In genomic region chr19:4208385-4209094, GRCh38 we compare ENCODE assay signal across 11 cellular contexts. TPM values are rescaled to one million over a fixed set of nuclear protein-coding genes. Genes with fewer than 3 reads are reported as not detected.
A peak's percentile ranks its signal among the peaks of the same experiment; 100 is the strongest.
DNase-seq lines count a peak whose midpoint lies in the region; ATAC-seq, FAIRE-seq and TF ChIP-seq lines count a peak whose summit lies in the region.
"Had no signal": no experiment of that assay in that cellular context is flagged by ENCODE, and none has a peak within 500 bp of the region (broad histone marks: within the 10 kb centered on the region; RNA-seq: fewer than 3 reads in every experiment).

No MANE protein-coding gene starts in this region.

- intact Hi-C loops in CD4-positive, alpha-beta memory T cell (cut with micrococcal nuclease): loop anchor here (10.0 kb wide), 1 partner anchor 354 kb away; no protein-coding TSS in a partner anchor

- 17% methylated on average over 13 of the region's 13 CpGs for WGBS in A549 (ENCODE audit: missing lambda C conversion rate)

- no peak for FAIRE-seq in A549 (lab: Jason Lieb, UNC)
- FAIRE-seq: GM18507 had no signal

- peaks cover 0 to 5% of the 10 kb centered on the region in 2 donors for H3K27me3 Mint-ChIP-seq in CD4-positive, alpha-beta memory T cell

- peak overlapping the region; percentile 63 to 84 for H3K27ac ChIP-seq in A549
- H3K27ac ChIP-seq in CD4-positive, alpha-beta memory T cell (ENCODE audit: low read depth, low read length): no peak overlapping the region

- no peak for TF ChIP-seq POLR2A in A549 (IDR thresholded peaks at IDR 0.05; ENCODE audit: low read length)

- CTCF ChIA-PET in A549 (lab: Yijun Ruan, JAX): interaction anchor here (0.6 to 3.7 kb wide), 30 partner anchors 8 to 516 kb away, joined by 3 to 45 read pairs (median 4); partner anchors contain the start of gene EEF2
- CTCF ChIA-PET in CD4-positive, alpha-beta memory T cell (lab: Charles Lee; ENCODE audit: partially characterized antibody): interaction anchor here (1.3 kb wide), 2 partner anchors 8 to 23 kb away, joined by 4 read pairs; no protein-coding TSS in a partner anchor

- peak; percentile 58 for TF ChIP-seq CTCF in A549 (IDR thresholded peaks at IDR 0.05)
- peak; percentile 79 for TF ChIP-seq CTCF in GM06990 (IDR thresholded peaks at IDR 0.05; ENCODE audit: insufficient read depth, low read length, poor library complexity, severe bottlenecking)

- no peak for TF ChIP-seq EP300 in A549 (IDR thresholded peaks at IDR 0.05)

- H3K4me3 ChIP-seq in A549: no peak overlapping the region
- H3K4me3 ChIP-seq in GM06990 (replicated peaks; ENCODE audit: low read depth, low read length): no peak overlapping the region
- H3K4me3 ChIP-seq in CD4-positive, alpha-beta memory T cell (ENCODE audit: low read length in 2 of 2): no peak overlapping the region

- H3K4me1 ChIP-seq in A549: peaks cover 25% of the 10 kb centered on the region
- no peaks in the 10 kb centered on the region for H3K4me1 ChIP-seq in CD4-positive, alpha-beta memory T cell (ENCODE audit: insufficient read depth, low read length)

- no peaks in the 10 kb centered on the region for H3K36me3 Mint-ChIP-seq in CD4-positive, alpha-beta memory T cell
- H3K36me3 Mint-ChIP-seq: stimulated activated effector memory CD8-positive, alpha-beta T cell treated with anti-CD3 and anti-CD28 coated beads, Interleukin-12 subunit alpha, Interleukin-12 subunit beta, amount 100 ng/mL, for 72 hours had no signal

- peaks cover 3 to 5% (median 3%) of the 10 kb centered on the region in 4 donors for H3K4me1 Mint-ChIP-seq in CD4-positive, alpha-beta memory T cell

- DNase-seq in A549 (ENCODE audit: low read depth in 1 of 2, low spot score in 1 of 2) (peak; percentile 55 to 62), GM06990 (ENCODE audit: extremely low read depth, insufficient read length) (no peak), NCI-H226 (peak; percentile 67), NCI-H345 (lab: John Stamatoyannopoulos, UW) (no peak)
- no peak for DNase-seq in CD4-positive, alpha-beta memory T cell
- DNase-seq: NCI-H187 treated with DMSO at 0.1 percent for 48 hours had no signal

- peak overlapping the region; percentile 53 for H3K4me2 ChIP-seq in A549

- H3K36me3 ChIP-seq in GM06990 (ENCODE audit: control insufficient read depth, insufficient read depth, low read length): no peaks in the 10 kb centered on the region
- H3K36me3 ChIP-seq in CD4-positive, alpha-beta memory T cell (ENCODE audit: insufficient read depth, low read length): no peaks in the 10 kb centered on the region

- no peak overlapping the region for H3K4me3 Mint-ChIP-seq in CD4-positive, alpha-beta memory T cell
- H3K4me3 Mint-ChIP-seq: stimulated activated effector memory CD8-positive, alpha-beta T cell treated with anti-CD3 and anti-CD28 coated beads, Interleukin-12 subunit alpha, Interleukin-12 subunit beta, amount 100 ng/mL, for 72 hours had no signal

- ATAC-seq in A549: peak; percentile 65 to 69; a peak in 5 of 6 replicates
- peak; percentile 74 for ATAC-seq in esophagus mucosa
- ATAC-seq in GM21619 (IDR thresholded peaks at IDR 0.05; ENCODE audit: unreplicated experiment): no peak
- ATAC-seq in HG02852 (IDR thresholded peaks at IDR 0.05; ENCODE audit: unreplicated experiment): no peak
- ATAC-seq: stimulated activated effector memory CD8-positive, alpha-beta T cell treated with anti-CD3 and anti-CD28 coated beads, Interleukin-12 subunit alpha, Interleukin-12 subunit beta, amount 100 ng/mL, for 72 hours had no signal

- POLR2A ChIA-PET in A549 (lab: Yijun Ruan, JAX): interaction anchor here (0.5 kb wide), 1 partner anchor 258 kb away, joined by 4 read pairs; no protein-coding TSS in a partner anchor
- POLR2A ChIA-PET in CD4-positive, alpha-beta memory T cell (lab: Charles Lee; ENCODE audit: partially characterized antibody): no interaction called here

- no peaks in the 10 kb centered on the region for H3K27me3 ChIP-seq in GM06990 (replicated peaks; ENCODE audit: control insufficient read depth, insufficient read depth, low read length)
- no peaks in the 10 kb centered on the region for H3K27me3 ChIP-seq in CD4-positive, alpha-beta memory T cell (ENCODE audit: insufficient read depth, low read length)

- peaks cover 0 to 2% (median 0%) of the 10 kb centered on the region in 8 donors for H3K9me3 Mint-ChIP-seq in CD4-positive, alpha-beta memory T cell
- H3K9me3 Mint-ChIP-seq: stimulated activated effector memory CD8-positive, alpha-beta T cell treated with anti-CD3 and anti-CD28 coated beads, Interleukin-12 subunit alpha, Interleukin-12 subunit beta, amount 100 ng/mL, for 72 hours had no signal

- TF ChIP-seq RAD21 in A549 (conservative IDR thresholded peaks at IDR 0.05 in 1 of 2, IDR thresholded peaks at IDR 0.05 in 1 of 2): peak; percentile 48 to 49; a peak in 4 of 5 replicates

- no peaks in the 10 kb centered on the region for H3K9me3 ChIP-seq in A549
- H3K9me3 ChIP-seq in CD4-positive, alpha-beta memory T cell (ENCODE audit: control insufficient read depth in 1 of 2, low read length in 2 of 2): no peaks in the 10 kb centered on the region

- H3K27ac Mint-ChIP-seq in CD4-positive, alpha-beta memory T cell: no peak overlapping the region
- H3K27ac Mint-ChIP-seq: stimulated activated effector memory CD8-positive, alpha-beta T cell treated with anti-CD3 and anti-CD28 coated beads, Interleukin-12 subunit alpha, Interleukin-12 subunit beta, amount 100 ng/mL, for 72 hours had no signal

TF ChIP-seq in A549, 52 proteins besides CTCF, POLR2A, EP300 and RAD21:
- TF ChIP-seq ESRRA (IDR thresholded peaks at IDR 0.05; ENCODE audit: borderline replicate concordance, low read length) (no peak), KDM5A (IDR thresholded peaks at IDR 0.05) (no peak), MAZ (IDR thresholded peaks at IDR 0.05; ENCODE audit: borderline replicate concordance, low read depth, low read length) (no peak), FOSL2 (IDR thresholded peaks at IDR 0.05) (no peak), FOSL2 (CRISPR knock-in tag; IDR thresholded peaks at IDR 0.05) (peak; percentile 70; the same call in 1 of the 2 replicates), EHMT2 (IDR thresholded peaks at IDR 0.05; ENCODE audit: low read depth) (no peak)

RNA-seq across cellular contexts. Expression of gene EBI3, which starts 20.8 kb away (rescaled TPM):
- polyA plus RNA-seq in A549 (2011; rRNA removed) (1.1 and 1.4 TPM in 2 replicates), A549 (2017; fragmentation: RNase III; extraction: RNeasy Plus Mini Kit Qiagen cat#74134 plus additional on column Dnase treatment) (3.1 to 3.6 TPM (median 3.3 TPM) in 3 replicates)
- 1.4 and 1.7 TPM in 2 replicates for polyA plus RNA-seq in A549 (2012; cell fraction: cytosol; rRNA removed)
- polyA plus RNA-seq in A549 (2012; cell fraction: nucleus; rRNA removed): 2.4 and 3.8 TPM in 2 replicates
- polyA minus RNA-seq in A549 (2011; rRNA and poly(A)+ RNA removed): 0.39 and 0.99 TPM in 2 replicates
- total RNA-seq in esophagus mucosa: 0.44 TPM
- not detected for total RNA-seq in CD4-positive, alpha-beta memory T cell
- under 1 TPM in 1 of 2 donors, not detected in 1; 0.26 TPM for polyA plus RNA-seq in CD4-positive, alpha-beta memory T cell

RNA-seq across cellular contexts. Expression of gene ANKRD24, which starts 26.1 kb away (rescaled TPM):
- 0.12 and 0.28 TPM in 2 replicates for polyA plus RNA-seq in A549 (2011; rRNA removed)
- polyA plus RNA-seq in A549 (2012; cell fraction: cytosol; rRNA removed): 0.09 TPM in 2 replicates
- 0.71 and 0.88 TPM in 2 replicates for polyA plus RNA-seq in A549 (2012; cell fraction: nucleus; rRNA removed)
- polyA plus RNA-seq in A549 (2017; fragmentation: RNase III; extraction: RNeasy Plus Mini Kit Qiagen cat#74134 plus additional on column Dnase treatment): 0.28 to 0.54 TPM (median 0.36 TPM) in 3 replicates
- polyA minus RNA-seq in A549 (2011; rRNA and poly(A)+ RNA removed): 0.10 and 0.21 TPM in 2 replicates
- total RNA-seq in esophagus mucosa: 0.08 TPM
- total RNA-seq in CD4-positive, alpha-beta memory T cell: 1 to 10 TPM; 1.9 to 2.9 TPM
- under 1 TPM in 1 of 2 donors, not detected in 1; 0.20 TPM for polyA plus RNA-seq in CD4-positive, alpha-beta memory T cell

RNA-seq across cellular contexts. Expression of gene SIRT6, which starts 26.2 kb away (rescaled TPM):
- polyA plus RNA-seq in A549 (2011; rRNA removed) (10.2 and 11.7 TPM in 2 replicates), A549 (2017; fragmentation: RNase III; extraction: RNeasy Plus Mini Kit Qiagen cat#74134 plus additional on column Dnase treatment) (20.2 to 22.6 TPM (median 21.6 TPM) in 3 replicates)
- 33.0 and 36.6 TPM in 2 replicates for polyA plus RNA-seq in A549 (2012; cell fraction: cytosol; rRNA removed)
- 71.9 and 111 TPM in 2 replicates for polyA plus RNA-seq in A549 (2012; cell fraction: nucleus; rRNA removed)
- polyA minus RNA-seq in A549 (2011; rRNA and poly(A)+ RNA removed): 5.5 and 7.5 TPM in 2 replicates
- 13.2 TPM for total RNA-seq in esophagus mucosa
- 10 to 100 TPM; 26.8 to 27.0 TPM for total RNA-seq in CD4-positive, alpha-beta memory T cell
- polyA plus RNA-seq in CD4-positive, alpha-beta memory T cell: 1 to 10 TPM in 1 of 2 donors, under 1 TPM in 1; 0.19 to 5.0 TPM

RNA-seq across cellular contexts. Expression of gene YJU2, which starts 38.3 kb away (rescaled TPM):
- polyA plus RNA-seq in A549 (2011; rRNA removed) (11.4 and 12.3 TPM in 2 replicates), A549 (2017; fragmentation: RNase III; extraction: RNeasy Plus Mini Kit Qiagen cat#74134 plus additional on column Dnase treatment) (14.9 to 18.0 TPM (median 16.5 TPM) in 3 replicates)
- 24.2 and 25.2 TPM in 2 replicates for polyA plus RNA-seq in A549 (2012; cell fraction: cytosol; rRNA removed)
- 25.8 and 28.6 TPM in 2 replicates for polyA plus RNA-seq in A549 (2012; cell fraction: nucleus; rRNA removed)
- polyA minus RNA-seq in A549 (2011; rRNA and poly(A)+ RNA removed): 10.3 and 12.2 TPM in 2 replicates
- total RNA-seq in esophagus mucosa: 20.1 TPM
- 10 to 100 TPM; 28.1 to 29.4 TPM for total RNA-seq in CD4-positive, alpha-beta memory T cell
- polyA plus RNA-seq in CD4-positive, alpha-beta memory T cell: 10 to 100 TPM; 13.0 to 36.1 TPM

RNA-seq across cellular contexts. Expression of gene CREB3L3, which starts 55.1 kb away (rescaled TPM):
- 0.05 and 0.07 TPM in 2 replicates for polyA plus RNA-seq in A549 (2011; rRNA removed)
- 0.01 and 0.04 TPM in 2 replicates for polyA plus RNA-seq in A549 (2012; cell fraction: cytosol; rRNA removed)
- polyA plus RNA-seq in A549 (2012; cell fraction: nucleus; rRNA removed): 0.09 TPM in 1 of 2 replicates, not detected in the other
- polyA plus RNA-seq in A549 (2017; fragmentation: RNase III; extraction: RNeasy Plus Mini Kit Qiagen cat#74134 plus additional on column Dnase treatment): 0.05 to 0.20 TPM (median 0.08 TPM) in 3 replicates
- 0.45 TPM in 1 of 2 replicates, not detected in the other for polyA minus RNA-seq in A549 (2011; rRNA and poly(A)+ RNA removed)
- total RNA-seq in esophagus mucosa: not detected
- total RNA-seq in CD4-positive, alpha-beta memory T cell: not detected
- polyA plus RNA-seq in CD4-positive, alpha-beta memory T cell: not detected

Comparison
In these comparisons a context has a peak if more than half of its experiments do, and no peak if none do; other contexts are left out.
1. ATAC-seq: peak in A549 (2 of 2) and esophagus mucosa (single experiment); none in GM21619 (single experiment) and HG02852 (single experiment).
2. DNase-seq: peak in A549 (2 of 2) and NCI-H226 (single experiment); none in GM06990 (single experiment), CD4-positive, alpha-beta memory T cell (0 of 5) and NCI-H345 (single experiment).